Comparison of ENCODE assay signal across 9 cellular contexts in genomic region chr7:73894851-73895441, GRCh38. TPM values are rescaled to one million over a fixed set of nuclear protein-coding genes. Genes with fewer than 3 reads are reported as not detected.
DNase-seq lines count a peak whose midpoint lies in the region; ATAC-seq, FAIRE-seq and TF ChIP-seq lines count a peak whose summit lies in the region.
"Had no signal": no experiment of that assay in that cellular context is flagged by ENCODE, and none has a peak within 500 bp of the region (broad histone marks: within the 10 kb centered on the region; RNA-seq: fewer than 3 reads in every experiment).

No MANE protein-coding gene starts in this region.

- TF ChIP-seq CTCF in chondrocyte (IDR thresholded peaks at IDR 0.05) (peak; percentile 47), liver (IDR thresholded peaks at IDR 0.05; ENCODE audit: low read depth, low read length, missing input control) (no peak), tibial artery (IDR thresholded peaks at IDR 0.05) (peak; percentile 25 to 46)

- H3K27ac ChIP-seq in liver (ENCODE audit: low read depth in 1 of 2, low read length in 2 of 2): peak overlapping the region in 1 of 2 donors; percentile 5
- peak overlapping the region; percentile 89 to 93 for H3K27ac ChIP-seq in tibial artery

- no peaks in the 10 kb centered on the region for H3K36me3 ChIP-seq in liver (ENCODE audit: control insufficient read depth in 4 of 4, insufficient read depth in 3 of 4, low read depth in 1 of 4, low read length in 3 of 4)
- no peaks in the 10 kb centered on the region for H3K36me3 ChIP-seq in tibial artery

- H3K4me1 ChIP-seq in liver (ENCODE audit: control insufficient read depth in 4 of 4, insufficient read depth in 4 of 4, low read length in 3 of 4): peaks cover 0 to 4% (median 0%) of the 10 kb centered on the region in 4 donors
- peaks cover 6 to 97% (median 60%) of the 10 kb centered on the region in 4 donors for H3K4me1 ChIP-seq in tibial artery

- H3K9ac ChIP-seq in liver (ENCODE audit: low read depth in 1 of 2, low read length in 2 of 2): no peak overlapping the region

- H3K9me3 ChIP-seq in liver (ENCODE audit: control insufficient read depth in 4 of 4, low read length in 3 of 4) (peaks cover 0 to 5% (median 2%) of the 10 kb centered on the region in 4 donors), tibial artery (no peaks in the 10 kb centered on the region)

- H3K9me3 Mint-ChIP-seq in chondrocyte (ENCODE audit: low read depth): peaks cover 14% of the 10 kb centered on the region

- peaks cover 8% of the 10 kb centered on the region for H3K36me3 Mint-ChIP-seq in chondrocyte (ENCODE audit: low read depth)

- H3K4me3 Mint-ChIP-seq in chondrocyte (ENCODE audit: unreplicated experiment): peak overlapping the region; percentile 42

- H3K4me1 Mint-ChIP-seq in chondrocyte (ENCODE audit: low read depth): peaks cover 81% of the 10 kb centered on the region

- no peaks in the 10 kb centered on the region for H3K27me3 ChIP-seq in liver (ENCODE audit: control insufficient read depth in 4 of 4, insufficient read depth in 4 of 4, low read length in 3 of 4)
- no peaks in the 10 kb centered on the region for H3K27me3 ChIP-seq in tibial artery

- DNase-seq in HTR-8/SVneo (ENCODE audit: insufficient read length, low spot score) (peak; percentile 82), chondrocyte (ENCODE audit: low spot score) (no peak), tibial artery (peak; percentile 95 to 99), NCI-H1694 (lab: John Stamatoyannopoulos, UW) (no peak)
- no peak for DNase-seq in stimulated activated CD4-positive, alpha-beta T cell treated with anti-CD3 and anti-CD28 coated beads, Interleukin-1b, Interleukin-23, amount 100 ng/mL, for 48 hours

- no peak overlapping the region for H3K4me3 ChIP-seq in liver (ENCODE audit: low read depth in 1 of 3, low read length in 3 of 3)
- H3K4me3 ChIP-seq in tibial artery: no peak overlapping the region

- TF ChIP-seq RAD21 in liver (IDR thresholded peaks at IDR 0.05): no peak

- ATAC-seq in GM21526 (IDR thresholded peaks at IDR 0.05; ENCODE audit: low FRiP score, unreplicated experiment): no peak
- ATAC-seq in GM21515 (IDR thresholded peaks at IDR 0.05; ENCODE audit: unreplicated experiment): no peak

- H3K27ac Mint-ChIP-seq in chondrocyte (ENCODE audit: unreplicated experiment): peak overlapping the region; percentile 98

- H3K27me3 Mint-ChIP-seq in chondrocyte (ENCODE audit: low read depth): no peaks in the 10 kb centered on the region

- 79% methylated on average over 19 of the region's 19 CpGs for WGBS in liver

- FAIRE-seq in HTR-8/SVneo (lab: Jason Lieb, UNC): peak; percentile 66

- intact Hi-C loops in tibial artery (cut with DNase I; ENCODE audit: low total_unique reads): loop anchor here (2.0 to 10.0 kb wide), 2 partner anchors 100 to 134 kb away; partner anchors contain the start of gene ELN

TF ChIP-seq in liver, 16 proteins besides CTCF, POLR2A, EP300 and RAD21:
- TF ChIP-seq TAF1 (conservative IDR thresholded peaks at IDR 0.05) (no peak), GABPA (IDR thresholded peaks at IDR 0.05 in 1 of 2, conservative IDR thresholded peaks at IDR 0.05 in 1 of 2) (no peak), NR2F2 (IDR thresholded peaks at IDR 0.05) (peak; percentile 73), EGR1 (IDR thresholded peaks at IDR 0.05; ENCODE audit: low read depth in 2 of 2) (no peak), RXRA (IDR thresholded peaks at IDR 0.05) (peak in 1 of 2 donors; percentile 14), SP1 (IDR thresholded peaks at IDR 0.05) (peak; percentile 16), MAX (IDR thresholded peaks at IDR 0.05) (no peak), JUND (IDR thresholded peaks at IDR 0.05) (peak in 1 of 2 donors; percentile 42)

RNA-seq across cellular contexts. Expression of gene TMEM270, which starts 34.0 kb away (rescaled TPM):
- total RNA-seq in chondrocyte (0.25 TPM in 1 of 3 replicates, not detected in the others), liver (not detected)
- polyA plus RNA-seq in liver: under 1 TPM in 1 of 2 donors, not detected in 1; 0.09 TPM
- total RNA-seq: SK-MEL-5 had no signal

RNA-seq across cellular contexts. Expression of gene METTL27, which starts 52.6 kb away (rescaled TPM):
- total RNA-seq in chondrocyte: 0.51 to 1.7 TPM (median 0.99 TPM) in 3 replicates
- total RNA-seq in liver: 1 to 10 TPM; 1.0 to 1.6 TPM
- 1 to 10 TPM; 1.6 to 1.7 TPM for polyA plus RNA-seq in liver

Comparison
In these comparisons a context has a peak if more than half of its experiments do, and no peak if none do; other contexts are left out.
1. DNase-seq: peak in HTR-8/SVneo (single experiment) and tibial artery (2 of 2); none in chondrocyte (single experiment), NCI-H1694 (single experiment) and stimulated activated CD4-positive, alpha-beta T cell treated with anti-CD3 and anti-CD28 coated beads, Interleukin-1b, Interleukin-23, amount 100 ng/mL, for 48 hours (single experiment).